21 cellular contexts compared by ENCODE assay signal in genomic region chr22:28247667-28248363, GRCh38.
DNase-seq lines count a peak whose midpoint lies in the region; ATAC-seq and TF ChIP-seq lines count a peak whose summit lies in the region.
"Had no signal": no experiment of that assay in that cellular context is flagged by ENCODE, and none has a peak within 500 bp of the region (broad histone marks: within the 10 kb centered on the region; RNA-seq: fewer than 3 reads in every experiment).

No MANE protein-coding gene starts in this region.

- DNase-seq in NCI-H524 (lab: John Stamatoyannopoulos, UW) (peak; percentile 12 to 39), NCI-H524 treated with DMSO at 0.1 percent for 48 hours (lab: John Stamatoyannopoulos, UW) (no peak), iPS-NIHi11 (ENCODE audit: low spot score) (peak; percentile 27), superior temporal gyrus (ENCODE audit: extremely low spot score) (peak; percentile 76), OCI-M2 (lab: John Stamatoyannopoulos, UW; ENCODE audit: unreplicated experiment) (no peak), A172 (ENCODE audit: low spot score) (no peak)
- DNase-seq: activated gamma-delta T cell, aorta, dermis blood vessel endothelial cell, H7, heart right ventricle, kidney glomerular epithelial cell, NCI-H1105, NCI-H526 treated with DMSO at 0.1 percent for 48 hours, RPMI8226, T-helper 1 cell, upper lobe of left lung had no signal

- ATAC-seq in SK-N-SH treated with all-trans-retinoic acid at 6 μM for 48 hours (peak; percentile 43; the same call in 2 of the 3 replicates), GM18511 (IDR thresholded peaks at IDR 0.05; ENCODE audit: unreplicated experiment) (no peak)
- ATAC-seq: GM12878; stimulated activated effector memory CD8-positive, alpha-beta T cell treated with anti-CD3 and anti-CD28 coated beads, Interleukin-12 subunit alpha, Interleukin-12 subunit beta, amount 100 ng/mL, for 72 hours had no signal

TF ChIP-seq in SK-N-SH treated with all-trans-retinoic acid at 6 μM for 48 hours, 23 proteins besides CTCF, POLR2A, EP300 and RAD21:
- TF ChIP-seq TCF4 (CRISPR knock-in tag; IDR thresholded peaks at IDR 0.05; ENCODE audit: borderline replicate concordance) (peak; percentile 73; the same call in 1 of the 2 replicates), ISL1 (CRISPR knock-in tag; IDR thresholded peaks at IDR 0.05) (0 out of 2 replicates have a peak, but pooled peaks have one; percentile 7), ZC3H10 (CRISPR knock-in tag; IDR thresholded peaks at IDR 0.05) (no peak), ZNF8 (CRISPR knock-in tag; IDR thresholded peaks at IDR 0.05) (0 out of 2 replicates have a peak, but pooled peaks have one; percentile 25), TSHZ2 (CRISPR knock-in tag; IDR thresholded peaks at IDR 0.05) (0 out of 2 replicates have a peak, but pooled peaks have one; percentile 24)

Comparison
In these comparisons a context has a peak if more than half of its experiments do, and no peak if none do; other contexts are left out.
1. DNase-seq: peak in NCI-H524 (2 of 2), iPS-NIHi11 (single experiment) and superior temporal gyrus (single experiment); none in NCI-H524 treated with DMSO at 0.1 percent for 48 hours (single experiment), OCI-M2 (single experiment) and A172 (single experiment).